In the genomic region with DNA sequence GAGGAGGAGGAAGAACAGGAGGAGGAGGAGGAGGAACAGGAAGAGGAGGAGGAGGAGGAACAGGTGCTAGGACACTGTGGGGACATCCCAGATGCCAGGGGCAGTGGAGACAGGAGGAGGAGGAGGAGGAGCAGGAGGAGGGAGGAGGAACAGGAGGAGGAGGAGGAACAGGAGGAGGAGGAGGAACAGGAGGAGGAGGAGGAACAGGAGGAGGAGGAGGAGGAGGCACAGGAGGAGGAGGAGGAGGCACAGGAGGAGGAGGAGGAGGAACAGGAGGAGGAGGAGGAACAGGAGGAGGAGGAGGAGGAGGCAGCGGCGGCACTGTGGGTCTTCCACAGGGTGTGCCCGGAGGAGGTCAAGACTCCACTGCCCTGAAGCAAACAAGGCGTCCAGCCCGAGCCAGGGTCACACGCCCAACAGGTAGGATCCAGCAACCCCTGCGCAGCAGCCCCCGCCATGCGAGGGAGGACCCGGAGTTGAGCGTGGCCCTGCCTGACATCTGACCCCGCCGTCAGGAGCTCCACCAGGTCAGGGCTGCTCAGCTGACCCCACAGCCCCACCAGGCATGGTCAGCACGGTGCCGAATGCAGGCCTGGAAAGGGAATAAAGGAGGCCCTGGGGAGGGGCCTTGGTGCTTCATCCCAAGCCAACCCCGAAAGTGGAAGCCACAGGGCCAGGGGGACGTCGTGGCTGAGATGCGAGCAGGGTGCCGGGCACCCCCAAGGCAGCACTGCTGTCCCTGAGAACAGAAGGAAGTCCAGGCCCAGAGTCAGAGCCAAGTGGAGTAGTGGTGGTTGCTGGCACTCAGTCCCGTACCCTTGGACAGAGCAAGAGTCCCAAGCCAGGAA, we compare ENCODE assay signal across 17 cellular contexts. TPM values are rescaled to one million over a fixed set of nuclear protein-coding genes. Genes with fewer than 3 reads are reported as not detected.
DNase-seq lines count a peak whose midpoint lies in the region; ATAC-seq and TF ChIP-seq lines count a peak whose summit lies in the region.
"Had no signal": no experiment of that assay in that cellular context is flagged by ENCODE, and none has a peak within 500 bp of the region (broad histone marks: within the 10 kb centered on the region; RNA-seq: fewer than 3 reads in every experiment).

No MANE protein-coding gene starts in this region.

- H3K4me3 ChIP-seq in colonic mucosa (no peak overlapping the region), muscle layer of colon (ENCODE audit: low read depth in 1 of 2, low read length in 2 of 2) (no peak overlapping the region)
- H3K4me3 ChIP-seq: esophagus muscularis mucosa, GM12878, prostate gland, SJCRH30 had no signal

- H3K4me1 ChIP-seq in colonic mucosa (peaks cover 3% of the 10 kb centered on the region), muscle layer of colon (ENCODE audit: insufficient read depth, low read length) (peaks cover 5% of the 10 kb centered on the region)
- H3K4me1 ChIP-seq: SJCRH30 had no signal

- no peak for ATAC-seq in natural killer cell treated with Interleukin-12 subunit alpha and Interleukin-12 subunit beta and Interleukin-15 and Interleukin-18, amount 100 ng/mL, for 72 hours
- ATAC-seq in natural killer cell (no peak), HG03432 (IDR thresholded peaks at IDR 0.05; ENCODE audit: unreplicated experiment) (no peak)
- ATAC-seq: activated CD4-positive, alpha-beta T cell treated with anti-CD3 and anti-CD28 coated beads for 36 hours; GM12878 had no signal

- H3K27me3 Mint-ChIP-seq in natural killer cell treated with Interleukin-12 subunit alpha and Interleukin-12 subunit beta and Interleukin-15 and Interleukin-18, amount 100 ng/mL, for 72 hours: no peaks in the 10 kb centered on the region
- no peaks in the 10 kb centered on the region for H3K27me3 Mint-ChIP-seq in natural killer cell (ENCODE audit: low read depth in 2 of 2)
- H3K27me3 Mint-ChIP-seq: activated CD4-positive, alpha-beta T cell treated with anti-CD3 and anti-CD28 coated beads for 36 hours had no signal

- DNase-seq in natural killer cell treated with Interleukin-12 subunit alpha and Interleukin-12 subunit beta and Interleukin-15 and Interleukin-18, amount 100 ng/mL, for 72 hours (ENCODE audit: low spot score): peak; percentile 56
- DNase-seq in natural killer cell: no peak
- DNase-seq in colonic mucosa: peak; percentile 57
- DNase-seq in NCI-H1105 treated with DMSO at 0.1 percent for 48 hours (lab: John Stamatoyannopoulos, UW): no peak
- no peak for DNase-seq in stimulated activated CD4-positive, alpha-beta T cell treated with anti-CD3 and anti-CD28 coated beads, Interleukin-15, amount 100 ng/mL, for 24 hours
- no peak for DNase-seq in HuH-7.5 (ENCODE audit: low spot score)
- DNase-seq: activated CD4-positive, alpha-beta T cell treated with anti-CD3 and anti-CD28 coated beads for 36 hours; activated CD8-positive, alpha-beta memory T cell treated with anti-CD3 and anti-CD28 coated beads, Interleukin-2, amount 50 U/mL, for 48 hours; brain microvascular endothelial cell; hippocampal formation; NCI-H187 treated with DMSO at 0.1 percent for 48 hours; SJCRH30 had no signal

- no peaks in the 10 kb centered on the region for H3K36me3 Mint-ChIP-seq in natural killer cell treated with Interleukin-12 subunit alpha and Interleukin-12 subunit beta and Interleukin-15 and Interleukin-18, amount 100 ng/mL, for 72 hours
- no peaks in the 10 kb centered on the region for H3K36me3 Mint-ChIP-seq in natural killer cell

- no peak overlapping the region for H3K4me3 Mint-ChIP-seq in natural killer cell treated with Interleukin-12 subunit alpha and Interleukin-12 subunit beta and Interleukin-15 and Interleukin-18, amount 100 ng/mL, for 72 hours
- no peak overlapping the region for H3K4me3 Mint-ChIP-seq in natural killer cell
- H3K4me3 Mint-ChIP-seq: activated CD4-positive, alpha-beta T cell treated with anti-CD3 and anti-CD28 coated beads for 36 hours had no signal

- TF ChIP-seq CTCF in natural killer cell (IDR thresholded peaks at IDR 0.05): no peak
- TF ChIP-seq CTCF in colonic mucosa (IDR thresholded peaks at IDR 0.05): no peak

- H3K27ac ChIP-seq in colonic mucosa: peak overlapping the region; percentile 1
- H3K27ac ChIP-seq in muscle layer of colon (ENCODE audit: low read depth, low read length): peak overlapping the region; percentile 34
- H3K27ac ChIP-seq: brain microvascular endothelial cell, prostate gland, SJCRH30 had no signal

- no peak overlapping the region for H3K27ac Mint-ChIP-seq in natural killer cell treated with Interleukin-12 subunit alpha and Interleukin-12 subunit beta and Interleukin-15 and Interleukin-18, amount 100 ng/mL, for 72 hours
- no peak overlapping the region for H3K27ac Mint-ChIP-seq in natural killer cell
- H3K27ac Mint-ChIP-seq: activated CD4-positive, alpha-beta T cell treated with anti-CD3 and anti-CD28 coated beads for 36 hours had no signal

- H3K9me3 Mint-ChIP-seq in natural killer cell treated with Interleukin-12 subunit alpha and Interleukin-12 subunit beta and Interleukin-15 and Interleukin-18, amount 100 ng/mL, for 72 hours: no peaks in the 10 kb centered on the region
- no peaks in the 10 kb centered on the region for H3K9me3 Mint-ChIP-seq in natural killer cell

- H3K9me3 ChIP-seq in colonic mucosa (no peaks in the 10 kb centered on the region), muscle layer of colon (ENCODE audit: low read length) (no peaks in the 10 kb centered on the region)
- H3K9me3 ChIP-seq: esophagus muscularis mucosa, prostate gland, SJCRH30 had no signal

- H3K4me1 Mint-ChIP-seq in natural killer cell treated with Interleukin-12 subunit alpha and Interleukin-12 subunit beta and Interleukin-15 and Interleukin-18, amount 100 ng/mL, for 72 hours (ENCODE audit: low read depth in 2 of 2): peaks cover 3 to 13% of the 10 kb centered on the region in 2 donors
- H3K4me1 Mint-ChIP-seq in natural killer cell: peaks cover 15 to 34% of the 10 kb centered on the region in 2 donors

- H3K27me3 ChIP-seq in colonic mucosa: no peaks in the 10 kb centered on the region
- H3K27me3 ChIP-seq in muscle layer of colon (ENCODE audit: control insufficient read depth in 1 of 2, insufficient read depth in 2 of 2, low read length in 2 of 2): no peaks in the 10 kb centered on the region
- H3K27me3 ChIP-seq: brain microvascular endothelial cell, esophagus muscularis mucosa, SJCRH30 had no signal

- intact Hi-C loops in natural killer cell (cut with micrococcal nuclease) (no loop called here), colonic mucosa (cut with DNase I) (no loop called here)

- H3K36me3 ChIP-seq in colonic mucosa (no peaks in the 10 kb centered on the region), muscle layer of colon (ENCODE audit: insufficient read depth, low read length) (no peaks in the 10 kb centered on the region)
- H3K36me3 ChIP-seq: prostate gland had no signal

- H3K9ac ChIP-seq in colonic mucosa (ENCODE audit: low read depth in 2 of 2, low read length in 2 of 2) (no peak overlapping the region), muscle layer of colon (ENCODE audit: low read length) (no peak overlapping the region)

RNA-seq across cellular contexts. Expression of a gene that starts 9.2 kb away (rescaled TPM):
- 100 to 1,000 TPM; 204 to 205 TPM for total RNA-seq in natural killer cell treated with Interleukin-12 subunit alpha and Interleukin-12 subunit beta and Interleukin-15 and Interleukin-18, amount 100 ng/mL, for 72 hours
- total RNA-seq in natural killer cell: 100 to 1,000 TPM in 1 of 3 donors, 10 to 100 TPM in 2; 92.0 to 106 (median 94.3) TPM
- total RNA-seq in colonic mucosa: 10 to 100 TPM; 65.5 to 77.1 TPM

RNA-seq across cellular contexts. Expression of a gene that starts 40.7 kb away (rescaled TPM):
- 10 to 100 TPM; 50.9 to 79.2 TPM for total RNA-seq in natural killer cell treated with Interleukin-12 subunit alpha and Interleukin-12 subunit beta and Interleukin-15 and Interleukin-18, amount 100 ng/mL, for 72 hours
- total RNA-seq in natural killer cell (10 to 100 TPM; 51.5 to 61.1 (median 54.0) TPM), colonic mucosa (100 to 1,000 TPM in 1 of 2 donors, 10 to 100 TPM in 1; 76.3 to 103 TPM)

Comparison
In these comparisons a context has a peak if more than half of its experiments do, and no peak if none do; other contexts are left out.
1. DNase-seq: peak in natural killer cell treated with Interleukin-12 subunit alpha and Interleukin-12 subunit beta and Interleukin-15 and Interleukin-18, amount 100 ng/mL, for 72 hours (single experiment) and colonic mucosa (single experiment); none in natural killer cell (single experiment), NCI-H1105 treated with DMSO at 0.1 percent for 48 hours (single experiment), stimulated activated CD4-positive, alpha-beta T cell treated with anti-CD3 and anti-CD28 coated beads, Interleukin-15, amount 100 ng/mL, for 24 hours (single experiment) and HuH-7.5 (single experiment).